1 cellular context compared by ENCODE assay signal in the genomic region with DNA sequence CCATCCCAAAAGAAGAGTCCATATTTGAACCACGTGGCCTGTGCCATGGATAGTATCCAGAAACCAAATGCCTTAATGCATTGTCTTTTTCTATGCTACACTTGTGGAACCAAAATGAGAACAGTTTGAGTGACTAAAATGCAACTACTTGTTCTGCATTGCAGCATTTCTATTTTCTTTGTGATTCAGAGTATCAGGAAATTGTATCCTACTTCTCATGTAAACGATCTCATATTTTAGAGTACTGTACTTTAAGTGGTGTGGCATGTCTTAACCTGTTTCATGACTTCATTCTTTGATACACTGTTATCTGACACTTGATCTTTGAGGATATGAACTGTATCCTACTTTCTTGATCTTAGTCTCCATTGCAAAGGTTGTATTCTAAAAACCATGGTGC.
TF ChIP-seq lines count a peak whose summit lies in the region.

No MANE protein-coding gene starts in this region.

TF ChIP-seq in HepG2, 621 proteins besides CTCF, POLR2A, EP300 and RAD21 (continued from another document):
- TF ChIP-seq, protein P1, sequence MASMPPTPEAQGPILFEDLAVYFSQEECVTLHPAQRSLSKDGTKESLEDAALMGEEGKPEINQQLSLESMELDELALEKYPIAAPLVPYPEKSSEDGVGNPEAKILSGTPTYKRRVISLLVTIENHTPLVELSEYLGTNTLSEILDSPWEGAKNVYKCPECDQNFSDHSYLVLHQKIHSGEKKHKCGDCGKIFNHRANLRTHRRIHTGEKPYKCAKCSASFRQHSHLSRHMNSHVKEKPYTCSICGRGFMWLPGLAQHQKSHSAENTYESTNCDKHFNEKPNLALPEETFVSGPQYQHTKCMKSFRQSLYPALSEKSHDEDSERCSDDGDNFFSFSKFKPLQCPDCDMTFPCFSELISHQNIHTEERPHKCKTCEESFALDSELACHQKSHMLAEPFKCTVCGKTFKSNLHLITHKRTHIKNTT (CRISPR knock-in tag; IDR thresholded peaks at IDR 0.05), result no peak
- TF ChIP-seq ZNF432 (CRISPR knock-in tag; IDR thresholded peaks at IDR 0.05; ENCODE audit: borderline replicate concordance) (no peak), NR3C1 (CRISPR knock-in tag; IDR thresholded peaks at IDR 0.05) (no peak), TMF1 (CRISPR knock-in tag; IDR thresholded peaks at IDR 0.05; ENCODE audit: low read depth) (no peak), TBX2 (CRISPR knock-in tag; IDR thresholded peaks at IDR 0.05; ENCODE audit: borderline replicate concordance) (no peak)
- TF ChIP-seq, protein P2, sequence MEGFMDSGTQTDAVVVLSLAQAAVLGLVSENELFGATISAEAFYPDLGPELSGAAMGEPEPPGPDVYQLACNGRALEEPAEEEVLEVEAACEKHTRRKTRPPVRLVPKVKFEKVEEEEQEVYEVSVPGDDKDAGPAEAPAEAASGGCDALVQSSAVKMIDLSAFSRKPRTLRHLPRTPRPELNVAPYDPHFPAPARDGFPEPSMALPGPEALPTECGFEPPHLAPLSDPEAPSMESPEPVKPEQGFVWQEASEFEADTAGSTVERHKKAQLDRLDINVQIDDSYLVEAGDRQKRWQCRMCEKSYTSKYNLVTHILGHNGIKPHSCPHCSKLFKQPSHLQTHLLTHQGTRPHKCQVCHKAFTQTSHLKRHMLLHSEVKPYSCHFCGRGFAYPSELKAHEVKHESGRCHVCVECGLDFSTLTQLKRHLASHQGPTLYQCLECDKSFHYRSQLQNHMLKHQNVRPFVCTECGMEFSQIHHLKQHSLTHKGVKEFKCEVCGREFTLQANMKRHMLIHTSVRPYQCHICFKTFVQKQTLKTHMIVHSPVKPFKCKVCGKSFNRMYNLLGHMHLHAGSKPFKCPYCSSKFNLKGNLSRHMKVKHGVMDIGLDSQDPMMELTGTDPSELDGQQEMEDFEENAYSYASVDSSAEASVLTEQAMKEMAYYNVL (CRISPR knock-in tag; IDR thresholded peaks at IDR 0.05; ENCODE audit: borderline replicate concordance), result no peak
TF ChIP-seq in HepG2: peak in this region for 0.
